10 cellular contexts compared by ENCODE assay signal in genomic region chr12:26153421-26154154, GRCh38. TPM values are rescaled to one million over a fixed set of nuclear protein-coding genes. Genes with fewer than 3 reads are reported as not detected.
A peak's percentile ranks its signal among the peaks of the same experiment; 100 is the strongest.
DNase-seq lines count a peak whose midpoint lies in the region; ATAC-seq, FAIRE-seq and TF ChIP-seq lines count a peak whose summit lies in the region.
"Had no signal": no experiment of that assay in that cellular context is flagged by ENCODE, and none has a peak within 500 bp of the region (broad histone marks: within the 10 kb centered on the region; RNA-seq: fewer than 3 reads in every experiment).

No MANE protein-coding gene starts in this region.

- 31% methylated on average over 5 of the region's 5 CpGs for WGBS in body of pancreas, 2 donors

- no peak overlapping the region for H3K9ac ChIP-seq in keratinocyte (ENCODE audit: control insufficient read depth, extremely low read depth, insufficient read depth, low read length)
- H3K9ac ChIP-seq: BLaER1 treated with 17β-estradiol and CSF1 and Interleukin-3, amounts not matched to agents 10 nM and 100 nM had no signal

- H3K4me2 ChIP-seq in keratinocyte (ENCODE audit: control insufficient read depth, extremely low read depth, insufficient read depth, low read depth, low read length), result peak overlapping the region; percentile 63
- H3K4me2 ChIP-seq: BLaER1 treated with 17β-estradiol and CSF1 and Interleukin-3, amounts not matched to agents 10 nM and 100 nM had no signal

- intact Hi-C loops in body of pancreas (cut with DNase I), result no loop called here

- TF ChIP-seq CTCF in body of pancreas (IDR thresholded peaks at IDR 0.05) (peak in 4 of 7 experiments; percentile 28 to 46 (median 30)), keratinocyte (optimal IDR thresholded peaks at IDR 0.05 in 1 of 3, IDR thresholded peaks at IDR 0.05 in 1 of 3, conservative IDR thresholded peaks at IDR 0.05 in 1 of 3; ENCODE audit: extremely low read depth in 1 of 3, insufficient read depth in 2 of 3, low read length in 3 of 3) (peak; percentile 1 to 37 (median 3))

- peak; percentile 87 for FAIRE-seq in keratinocyte (lab: Jason Lieb, UNC)

- dilution Hi-C loops in keratinocyte (cut with MboI; ENCODE audit: extremely low pct_ligation_motif_present, low sequenced_read_pairs), result no loop called here

- H2AFZ ChIP-seq in keratinocyte (ENCODE audit: control insufficient read depth, low read length), result peak overlapping the region; percentile 57

- H3K36me3 ChIP-seq in body of pancreas (replicated peaks in 1 of 2; ENCODE audit: insufficient read depth in 1 of 2, low read depth in 2 of 2) (no peaks in the 10 kb centered on the region), keratinocyte (ENCODE audit: control insufficient read depth in 2 of 2, extremely low read depth in 1 of 2, insufficient read depth in 2 of 2, low read length in 2 of 2) (no peaks in the 10 kb centered on the region)
- H3K36me3 ChIP-seq: BLaER1 treated with 17β-estradiol and CSF1 and Interleukin-3, amounts not matched to agents 10 nM and 100 nM had no signal

- no peaks in the 10 kb centered on the region for H3K79me2 ChIP-seq in keratinocyte (ENCODE audit: control insufficient read depth, insufficient read depth, low read length)

- no peaks in the 10 kb centered on the region for H3K9me3 ChIP-seq in body of pancreas
- no peaks in the 10 kb centered on the region for H3K9me3 ChIP-seq in keratinocyte (ENCODE audit: control insufficient read depth, low read depth, low read length)
- H3K9me3 ChIP-seq: BLaER1 treated with 17β-estradiol and CSF1 and Interleukin-3, amounts not matched to agents 10 nM and 100 nM had no signal

- H3K27ac ChIP-seq in body of pancreas, result peak overlapping the region; percentile 68 to 83 (median 72)
- H3K27ac ChIP-seq in keratinocyte (ENCODE audit: control insufficient read depth, insufficient read depth, low read length), result peak overlapping the region; percentile 69
- H3K27ac ChIP-seq: BLaER1 treated with 17β-estradiol and CSF1 and Interleukin-3, amounts not matched to agents 10 nM and 100 nM had no signal

- DNase-seq in A172 (ENCODE audit: low spot score), result peak; percentile 93
- DNase-seq in HS-5 (ENCODE audit: low read depth), result peak; percentile 91
- DNase-seq in body of pancreas, result peak; percentile 43 to 81 (median 66)
- DNase-seq in keratinocyte (ENCODE audit: low read depth, low spot score), result peak; percentile 17
- DNase-seq in KG1 (lab: John Stamatoyannopoulos, UW), result no peak
- no peak for DNase-seq in effector CD8-positive, alpha-beta T cell (lab: John Stamatoyannopoulos, UW)
- DNase-seq: hippocampal formation had no signal

- H3K4me1 ChIP-seq in body of pancreas, result peaks cover 36% of the 10 kb centered on the region
- H3K4me1 ChIP-seq in keratinocyte (ENCODE audit: control insufficient read depth, extremely low read depth, insufficient read depth, low read length), result peaks cover 25% of the 10 kb centered on the region

- no peak overlapping the region for H3K4me3 ChIP-seq in body of pancreas
- peak overlapping the region in 1 of 3 experiments; percentile 16 for H3K4me3 ChIP-seq in keratinocyte (ENCODE audit: control insufficient read depth in 2 of 3, extremely low read depth in 1 of 3, insufficient read depth in 2 of 3, low read depth in 1 of 3, low read length in 3 of 3)
- H3K4me3 ChIP-seq: BLaER1 treated with 17β-estradiol and CSF1 and Interleukin-3, amounts not matched to agents 10 nM and 100 nM had no signal

- peak in 2 of 3 donors; percentile 23 to 47 for TF ChIP-seq POLR2A in body of pancreas (IDR thresholded peaks at IDR 0.05)

- peak; percentile 91 for ATAC-seq in body of pancreas
- ATAC-seq in HG02588 (IDR thresholded peaks at IDR 0.05; ENCODE audit: unreplicated experiment), result no peak
- ATAC-seq in HG03571 (IDR thresholded peaks at IDR 0.05; ENCODE audit: unreplicated experiment), result no peak

- H3K27me3 ChIP-seq in body of pancreas (no peaks in the 10 kb centered on the region), keratinocyte (ENCODE audit: control insufficient read depth, extremely low read depth, insufficient read depth, low read length) (no peaks in the 10 kb centered on the region)
- H3K27me3 ChIP-seq: BLaER1 treated with 17β-estradiol and CSF1 and Interleukin-3, amounts not matched to agents 10 nM and 100 nM had no signal

- no peaks in the 10 kb centered on the region for H4K20me1 ChIP-seq in keratinocyte (ENCODE audit: control insufficient read depth, extremely low read depth, insufficient read depth, low read length)
- H4K20me1 ChIP-seq: BLaER1 treated with 17β-estradiol and CSF1 and Interleukin-3, amounts not matched to agents 10 nM and 100 nM had no signal

- no peaks in the 10 kb centered on the region for H3K9me1 ChIP-seq in keratinocyte (ENCODE audit: control insufficient read depth, extremely low read depth, insufficient read depth, low read length)

RNA-seq across cellular contexts. Expression of gene BHLHE41, which starts 28.8 kb away (rescaled TPM):
- total RNA-seq in A172 (2014; rRNA removed; shearing (Covaris generic)), result 0.21 and 0.41 TPM in 2 replicates
- 1 to 10 TPM; 2.6 to 4.6 TPM for total RNA-seq in body of pancreas
- polyA plus RNA-seq in keratinocyte, result 1.4 to 6.0 TPM (median 1.7 TPM) in 3 replicates
- polyA plus RNA-seq in keratinocyte (2011; ENCODE audit: low read depth), result 7.2 TPM
- 1.7 TPM in 2 replicates for polyA plus RNA-seq in keratinocyte (2011; cell fraction: cytosol; rRNA removed)
- 5.4 and 6.0 TPM in 2 replicates for polyA plus RNA-seq in keratinocyte (2011; cell fraction: nucleus; rRNA removed)
- 3.9 and 4.1 TPM in 2 replicates for polyA plus RNA-seq in keratinocyte (2012; ENCODE audit: low replicate concordance)
- polyA minus RNA-seq in keratinocyte, result 1.1 to 21.2 TPM (median 2.3 TPM) in 3 replicates
- polyA minus RNA-seq in keratinocyte (2011; cell fraction: cytosol; rRNA and poly(A)+ RNA removed), result not detected
- 0.53 and 5.0 TPM in 2 replicates for polyA minus RNA-seq in keratinocyte (2011; cell fraction: nucleus; rRNA and poly(A)+ RNA removed)

RNA-seq across cellular contexts. Expression of gene SSPN, which starts 41.8 kb away (rescaled TPM):
- 0.93 and 1.3 TPM in 2 replicates for total RNA-seq in A172 (2014; rRNA removed; shearing (Covaris generic))
- 1 to 10 TPM; 3.3 to 6.7 TPM for total RNA-seq in body of pancreas
- polyA plus RNA-seq in keratinocyte, result 1.0 to 2.8 TPM (median 2.0 TPM) in 3 replicates
- polyA plus RNA-seq in keratinocyte (2011; ENCODE audit: low read depth), result 0.47 TPM
- polyA plus RNA-seq in keratinocyte (2011; cell fraction: cytosol; rRNA removed), result 2.2 and 2.6 TPM in 2 replicates
- 1.4 and 2.2 TPM in 2 replicates for polyA plus RNA-seq in keratinocyte (2011; cell fraction: nucleus; rRNA removed)
- polyA plus RNA-seq in keratinocyte (2012; ENCODE audit: low replicate concordance), result 1.4 and 2.0 TPM in 2 replicates
- 2.2 to 8.6 TPM (median 4.2 TPM) in 3 replicates for polyA minus RNA-seq in keratinocyte
- 3.1 TPM for polyA minus RNA-seq in keratinocyte (2011; cell fraction: cytosol; rRNA and poly(A)+ RNA removed)
- 0.95 and 3.5 TPM in 2 replicates for polyA minus RNA-seq in keratinocyte (2011; cell fraction: nucleus; rRNA and poly(A)+ RNA removed)

Comparison
In these comparisons a context has a peak if more than half of its experiments do, and no peak if none do; other contexts are left out.
1. DNase-seq: peak in A172 (single experiment), HS-5 (single experiment), body of pancreas (4 of 4) and keratinocyte (single experiment); none in KG1 (single experiment) and effector CD8-positive, alpha-beta T cell (single experiment).